Comparison of ENCODE assay signal across 9 cellular contexts in genomic region chr10:30812018-30812851, GRCh38.
DNase-seq lines count a peak whose midpoint lies in the region; ATAC-seq and TF ChIP-seq lines count a peak whose summit lies in the region.
"Had no signal": no experiment of that assay in that cellular context is flagged by ENCODE, and none has a peak within 500 bp of the region (broad histone marks: within the 10 kb centered on the region; RNA-seq: fewer than 3 reads in every experiment).

No MANE protein-coding gene starts in this region.

- no peak overlapping the region for H3K14ac ChIP-seq in trophoblast cell (ENCODE audit: low read length)

- H3K23ac ChIP-seq in trophoblast cell (ENCODE audit: low read length), result no peak overlapping the region

- peak; percentile 82 for DNase-seq in HT1080 (ENCODE audit: low read depth)
- DNase-seq in activated T-helper 2 cell treated with anti-CD3 and anti-CD28 coated beads, Interferon-gamma antibody, Interleukin-2, Interleukin-4, amounts not matched to agents 10 μg/mL and 5 μg/mL and 100 μg/mL, durations not matched to agents 14 hours and 24 hours and 36 hours (ENCODE audit: low spot score), result no peak
- peak; percentile 54 to 76 (median 73) for DNase-seq in right cardiac atrium
- no peak for DNase-seq in stomach
- no peak for DNase-seq in stimulated activated CD4-positive, alpha-beta T cell treated with anti-CD3 and anti-CD28 coated beads, Interleukin-4, amount 100 ng/mL, for 4 hours
- no peak for DNase-seq in trophoblast cell
- no peak for DNase-seq in posterior vena cava (ENCODE audit: low spot score)
- DNase-seq: activated CD4-positive, CD25-positive, alpha-beta regulatory T cell; natural killer cell had no signal

- TF ChIP-seq POLR2A in stomach (IDR thresholded peaks at IDR 0.05), result no peak

- H4K12ac ChIP-seq in trophoblast cell (ENCODE audit: low read depth, low read length), result no peak overlapping the region

- no peak overlapping the region for H2AK5ac ChIP-seq in trophoblast cell (ENCODE audit: low read length)

- H3K4ac ChIP-seq in trophoblast cell (ENCODE audit: low read depth, low read length), result no peak overlapping the region

- intact Hi-C loops in activated T-helper 2 cell treated with anti-CD3 and anti-CD28 coated beads, Interferon-gamma antibody, Interleukin-2, Interleukin-4, amounts not matched to agents 10 μg/mL and 5 μg/mL and 100 μg/mL, durations not matched to agents 14 hours and 24 hours and 36 hours (cut with micrococcal nuclease), result no loop called here
- intact Hi-C loops in right cardiac atrium (cut with DNase I) (no loop called here), stomach (cut with DNase I; ENCODE audit: low total_unique reads) (no loop called here), posterior vena cava (cut with DNase I) (no loop called here)

- H2AFZ ChIP-seq in trophoblast cell (ENCODE audit: insufficient read depth, low read length, poor library complexity), result no peak overlapping the region

- no peak overlapping the region for H3K4me2 ChIP-seq in trophoblast cell (ENCODE audit: low read length)

- H2BK12ac ChIP-seq in trophoblast cell (ENCODE audit: low read length), result no peak overlapping the region

- no peak overlapping the region for H2BK120ac ChIP-seq in trophoblast cell (ENCODE audit: insufficient read depth, low read length, poor library complexity)

- H3K4me3 Mint-ChIP-seq in activated T-helper 2 cell treated with anti-CD3 and anti-CD28 coated beads, Interferon-gamma antibody, Interleukin-2, Interleukin-4, amounts not matched to agents 10 μg/mL and 5 μg/mL and 100 μg/mL, durations not matched to agents 14 hours and 24 hours and 36 hours (ENCODE audit: low read depth), result peak overlapping the region; percentile 13
- H3K4me3 Mint-ChIP-seq: natural killer cell had no signal

- no peak overlapping the region for H3K18ac ChIP-seq in trophoblast cell (ENCODE audit: low read length)

- H3K79me2 ChIP-seq in trophoblast cell (ENCODE audit: control insufficient read depth, insufficient read depth, low read length, poor library complexity), result no peaks in the 10 kb centered on the region

- no peaks in the 10 kb centered on the region for H3K9me3 ChIP-seq in right cardiac atrium (ENCODE audit: control insufficient read depth, low read length)
- H3K9me3 ChIP-seq in stomach, result no peaks in the 10 kb centered on the region
- H3K9me3 ChIP-seq in trophoblast cell (ENCODE audit: insufficient read depth, low read depth, low read length), result peaks cover 5% of the 10 kb centered on the region

- peak; percentile 70 to 80 for ATAC-seq in right cardiac atrium

- H4K91ac ChIP-seq in trophoblast cell (ENCODE audit: low read depth, low read length), result no peak overlapping the region

- H3K36me3 ChIP-seq in stomach (no peaks in the 10 kb centered on the region), trophoblast cell (ENCODE audit: control insufficient read depth in 1 of 2, insufficient read depth in 2 of 2, low read length in 2 of 2) (no peaks in the 10 kb centered on the region)

- H3K9me3 Mint-ChIP-seq in activated T-helper 2 cell treated with anti-CD3 and anti-CD28 coated beads, Interferon-gamma antibody, Interleukin-2, Interleukin-4, amounts not matched to agents 10 μg/mL and 5 μg/mL and 100 μg/mL, durations not matched to agents 14 hours and 24 hours and 36 hours, result no peaks in the 10 kb centered on the region
- H3K9me3 Mint-ChIP-seq: natural killer cell had no signal

- H3K27me3 ChIP-seq in right cardiac atrium (ENCODE audit: control insufficient read depth, insufficient read depth) (no peaks in the 10 kb centered on the region), stomach (no peaks in the 10 kb centered on the region), trophoblast cell (ENCODE audit: insufficient read depth, low read length) (no peaks in the 10 kb centered on the region)

- peaks cover 34% of the 10 kb centered on the region for H3K4me1 Mint-ChIP-seq in activated T-helper 2 cell treated with anti-CD3 and anti-CD28 coated beads, Interferon-gamma antibody, Interleukin-2, Interleukin-4, amounts not matched to agents 10 μg/mL and 5 μg/mL and 100 μg/mL, durations not matched to agents 14 hours and 24 hours and 36 hours (ENCODE audit: low read depth)
- H3K4me1 Mint-ChIP-seq: natural killer cell had no signal

- TF ChIP-seq CTCF in stomach (IDR thresholded peaks at IDR 0.05), result no peak

- H3K4me1 ChIP-seq in right cardiac atrium (ENCODE audit: control insufficient read depth, insufficient read depth, low read length) (peaks cover 13% of the 10 kb centered on the region), stomach (peaks cover 8 to 59% (median 30%) of the 10 kb centered on the region in 4 donors), trophoblast cell (ENCODE audit: control insufficient read depth in 1 of 2, insufficient read depth in 2 of 2, low read length in 2 of 2) (peaks cover 0 to 3% of the 10 kb centered on the region in 2 experiments)

- no peaks in the 10 kb centered on the region for H3K27me3 Mint-ChIP-seq in activated T-helper 2 cell treated with anti-CD3 and anti-CD28 coated beads, Interferon-gamma antibody, Interleukin-2, Interleukin-4, amounts not matched to agents 10 μg/mL and 5 μg/mL and 100 μg/mL, durations not matched to agents 14 hours and 24 hours and 36 hours (ENCODE audit: low read depth)

- no peak overlapping the region for H3K4me3 ChIP-seq in right cardiac atrium (ENCODE audit: low read length)
- H3K4me3 ChIP-seq in stomach, result no peak overlapping the region
- no peak overlapping the region for H3K4me3 ChIP-seq in trophoblast cell (ENCODE audit: low read depth, low read length)

- H3K27ac Mint-ChIP-seq in activated T-helper 2 cell treated with anti-CD3 and anti-CD28 coated beads, Interferon-gamma antibody, Interleukin-2, Interleukin-4, amounts not matched to agents 10 μg/mL and 5 μg/mL and 100 μg/mL, durations not matched to agents 14 hours and 24 hours and 36 hours, result peak overlapping the region; percentile 50
- H3K27ac Mint-ChIP-seq: natural killer cell had no signal

- TF ChIP-seq EP300 in stomach (IDR thresholded peaks at IDR 0.05), result no peak

- no peaks in the 10 kb centered on the region for H3K79me1 ChIP-seq in trophoblast cell (ENCODE audit: low read length)

- no peaks in the 10 kb centered on the region for H3K36me3 Mint-ChIP-seq in activated T-helper 2 cell treated with anti-CD3 and anti-CD28 coated beads, Interferon-gamma antibody, Interleukin-2, Interleukin-4, amounts not matched to agents 10 μg/mL and 5 μg/mL and 100 μg/mL, durations not matched to agents 14 hours and 24 hours and 36 hours (ENCODE audit: low read depth)
- H3K36me3 Mint-ChIP-seq: natural killer cell had no signal

- no peak overlapping the region for H4K8ac ChIP-seq in trophoblast cell (ENCODE audit: low read depth, low read length)

- WGBS in right cardiac atrium, result 20% methylated on average over 16 of the region's 16 CpGs
- WGBS in stomach, 5 donors, result 34 to 46% (median 41%) methylated on average over 16 of the region's 16 CpGs
- no CpG with 5 or more reads among the region's 16 CpGs for WGBS in trophoblast cell (ENCODE audit: extremely low coverage, insufficient coverage, insufficient read length)

- H2BK5ac ChIP-seq in trophoblast cell (ENCODE audit: low read depth, low read length, poor library complexity), result no peak overlapping the region

- peak overlapping the region; percentile 69 for H3K27ac ChIP-seq in right cardiac atrium (ENCODE audit: low read length)
- H3K27ac ChIP-seq in stomach, result peak overlapping the region; percentile 37 to 89 (median 65)
- no peak overlapping the region for H3K27ac ChIP-seq in trophoblast cell (ENCODE audit: low read depth, low read length)

- no peak overlapping the region for H3K9ac ChIP-seq in trophoblast cell (ENCODE audit: low read length)

Comparison
In these comparisons a context has a peak if more than half of its experiments do, and no peak if none do; other contexts are left out.
1. DNase-seq: peak in HT1080 (single experiment) and right cardiac atrium (3 of 3); none in activated T-helper 2 cell treated with anti-CD3 and anti-CD28 coated beads, Interferon-gamma antibody, Interleukin-2, Interleukin-4, amounts not matched to agents 10 μg/mL and 5 μg/mL and 100 μg/mL, durations not matched to agents 14 hours and 24 hours and 36 hours (single experiment), stomach (single experiment), stimulated activated CD4-positive, alpha-beta T cell treated with anti-CD3 and anti-CD28 coated beads, Interleukin-4, amount 100 ng/mL, for 4 hours (0 of 2), trophoblast cell (0 of 2) and posterior vena cava (single experiment).